10 cellular contexts compared by ENCODE assay signal in the genomic region with DNA sequence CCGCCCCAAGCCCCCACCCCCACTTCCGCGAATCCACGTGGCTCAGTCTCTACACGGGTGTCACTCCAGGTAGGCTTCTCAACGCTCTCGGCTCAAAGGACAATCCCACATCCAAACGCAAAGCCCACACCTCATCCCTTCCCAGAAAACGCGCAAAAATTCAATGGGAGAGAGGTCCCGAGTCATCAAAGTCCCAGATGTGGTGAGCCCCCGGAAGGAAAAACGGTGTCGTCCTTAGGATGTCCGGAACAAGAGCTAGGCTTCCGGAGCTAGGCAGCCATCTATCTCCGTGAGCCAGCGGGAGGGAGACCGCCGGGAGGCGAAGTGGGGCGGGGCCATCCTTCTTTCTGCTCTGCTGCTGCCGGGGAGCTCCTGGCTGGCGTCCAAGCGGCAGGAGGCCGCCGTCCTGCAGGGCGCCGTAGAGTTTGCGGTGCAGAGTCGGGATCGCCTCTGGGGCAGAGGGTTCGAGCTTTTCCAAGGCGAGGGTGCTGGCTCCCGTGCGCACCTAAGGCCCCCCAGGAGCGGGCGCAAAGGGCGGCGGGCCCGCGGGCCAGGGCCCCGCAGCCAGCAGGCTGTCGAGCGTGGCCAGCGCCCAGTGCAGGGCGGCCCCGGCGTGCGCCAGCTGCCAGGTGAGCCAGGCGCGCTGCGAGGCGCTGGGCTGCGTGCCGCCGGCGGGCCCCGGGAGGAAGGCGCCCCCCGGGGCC. TPM values are rescaled to one million over a fixed set of nuclear protein-coding genes. Genes with fewer than 3 reads are reported as not detected.
DNase-seq lines count a peak whose midpoint lies in the region; ATAC-seq and TF ChIP-seq lines count a peak whose summit lies in the region.
"Not testable (repeated sequence)": the region's sequence is repeated elsewhere in the genome, so short reads cannot be mapped to it uniquely, and the experiment has no call there.
"Had no signal": no experiment of that assay in that cellular context is flagged by ENCODE, and none has a peak within 500 bp of the region (broad histone marks: within the 10 kb centered on the region; RNA-seq: fewer than 3 reads in every experiment).

No MANE protein-coding gene starts in this region.

- H3K27me3 ChIP-seq in AG04450 (ENCODE audit: control insufficient read depth, insufficient read depth, low read length) = peaks cover 17% of the 10 kb centered on the region
- H3K27me3 ChIP-seq in right cardiac atrium (ENCODE audit: control insufficient read depth, insufficient read depth) = not testable (repeated sequence)

- peaks cover 17% of the 10 kb centered on the region for H3K9me3 Mint-ChIP-seq in activated CD4-positive, alpha-beta T cell treated with anti-CD3 and anti-CD28 coated beads for 36 hours (ENCODE audit: low read depth)
- H3K9me3 Mint-ChIP-seq in activated naive CD8-positive, alpha-beta T cell treated with anti-CD3 and anti-CD28 coated beads for 36 hours = peaks cover 13% of the 10 kb centered on the region
- H3K9me3 Mint-ChIP-seq in nephron progenitor cell = not testable (repeated sequence)
- H3K9me3 Mint-ChIP-seq in stimulated activated naive CD8-positive, alpha-beta T cell treated with anti-CD3 and anti-CD28 coated beads, Interleukin-15, Interleukin-2, amounts not matched to agents 100 ng/mL and 50 ng/mL, for 24 hours = peaks cover 12% of the 10 kb centered on the region

- peak overlapping the region; percentile 35 for H3K4me3 Mint-ChIP-seq in activated CD4-positive, alpha-beta T cell treated with anti-CD3 and anti-CD28 coated beads for 36 hours
- H3K4me3 Mint-ChIP-seq in activated naive CD8-positive, alpha-beta T cell treated with anti-CD3 and anti-CD28 coated beads for 36 hours = peak overlapping the region; percentile 48
- H3K4me3 Mint-ChIP-seq in nephron progenitor cell = not testable (repeated sequence)
- H3K4me3 Mint-ChIP-seq in stimulated activated naive CD8-positive, alpha-beta T cell treated with anti-CD3 and anti-CD28 coated beads, Interleukin-15, Interleukin-2, amounts not matched to agents 100 ng/mL and 50 ng/mL, for 24 hours = peak overlapping the region; percentile 35

- H3K27ac Mint-ChIP-seq in activated CD4-positive, alpha-beta T cell treated with anti-CD3 and anti-CD28 coated beads for 36 hours; nephron progenitor cell; stimulated activated naive CD8-positive, alpha-beta T cell treated with anti-CD3 and anti-CD28 coated beads, Interleukin-15, Interleukin-2, amounts not matched to agents 100 ng/mL and 50 ng/mL, for 24 hours: not testable (repeated sequence)
- peak overlapping the region; percentile 25 for H3K27ac Mint-ChIP-seq in activated naive CD8-positive, alpha-beta T cell treated with anti-CD3 and anti-CD28 coated beads for 36 hours

- not testable (repeated sequence) for ATAC-seq in activated CD4-positive, alpha-beta T cell treated with anti-CD3 and anti-CD28 coated beads for 36 hours; right cardiac atrium

- DNase-seq in AG04450 (ENCODE audit: low read depth, low spot score); activated naive CD8-positive, alpha-beta T cell treated with anti-CD3 and anti-CD28 coated beads for 36 hours: not testable (repeated sequence)
- DNase-seq in GM20000 (ENCODE audit: low spot score) = peak; percentile 32
- peak; percentile 31 for DNase-seq in NCI-H2227 (lab: John Stamatoyannopoulos, UW; ENCODE audit: unreplicated experiment)
- DNase-seq in activated CD4-positive, alpha-beta T cell treated with anti-CD3 and anti-CD28 coated beads for 36 hours = peak; percentile 35
- DNase-seq in right cardiac atrium = peak in 2 of 3 donors; percentile 29 to 46
- DNase-seq in nephron progenitor cell = peak; percentile 20

- 0 out of 2 replicates have a peak overlapping the region, but pooled peaks have one; percentile 12 for H3K4me3 ChIP-seq in AG04450 (ENCODE audit: low read depth, low read length)
- H3K4me3 ChIP-seq in right cardiac atrium (ENCODE audit: low read length) = peak overlapping the region; percentile 8

- not testable (repeated sequence) for H3K4me1 ChIP-seq in right cardiac atrium (ENCODE audit: control insufficient read depth, insufficient read depth, low read length)

- POLR2A ChIA-PET in AG04450 (lab: Yijun Ruan, JAX); activated CD4-positive, alpha-beta T cell treated with anti-CD3 and anti-CD28 coated beads for 36 hours (lab: Charles Lee): not testable (repeated sequence)

- not testable (repeated sequence) for TF ChIP-seq CTCF in AG04450 (IDR thresholded peaks at IDR 0.05; ENCODE audit: low read depth, low read length); GM20000 (IDR thresholded peaks at IDR 0.05; ENCODE audit: extremely low read depth, missing control alignments); nephron progenitor cell (IDR thresholded peaks at IDR 0.05)

- H3K27ac ChIP-seq in AG04450 (ENCODE audit: low read depth, low read length); right cardiac atrium (ENCODE audit: low read length): not testable (repeated sequence)

- CTCF ChIA-PET in AG04450 (lab: Charles Lee) = not testable (repeated sequence)
- CTCF ChIA-PET in activated CD4-positive, alpha-beta T cell treated with anti-CD3 and anti-CD28 coated beads for 36 hours (lab: Charles Lee) = interaction anchor here (0.6 kb wide), 1 partner anchor 184 kb away, joined by 3 read pairs; no protein-coding TSS in a partner anchor

- H3K36me3 Mint-ChIP-seq in activated CD4-positive, alpha-beta T cell treated with anti-CD3 and anti-CD28 coated beads for 36 hours (ENCODE audit: low read depth) = peaks cover 11% of the 10 kb centered on the region
- H3K36me3 Mint-ChIP-seq in activated naive CD8-positive, alpha-beta T cell treated with anti-CD3 and anti-CD28 coated beads for 36 hours = peaks cover 11% of the 10 kb centered on the region
- peaks cover 12% of the 10 kb centered on the region for H3K36me3 Mint-ChIP-seq in nephron progenitor cell (ENCODE audit: low read depth)
- H3K36me3 Mint-ChIP-seq in stimulated activated naive CD8-positive, alpha-beta T cell treated with anti-CD3 and anti-CD28 coated beads, Interleukin-15, Interleukin-2, amounts not matched to agents 100 ng/mL and 50 ng/mL, for 24 hours (ENCODE audit: low read depth) = peaks cover 13% of the 10 kb centered on the region

- H3K4me1 Mint-ChIP-seq in activated CD4-positive, alpha-beta T cell treated with anti-CD3 and anti-CD28 coated beads for 36 hours; activated naive CD8-positive, alpha-beta T cell treated with anti-CD3 and anti-CD28 coated beads for 36 hours; nephron progenitor cell; stimulated activated naive CD8-positive, alpha-beta T cell treated with anti-CD3 and anti-CD28 coated beads, Interleukin-15, Interleukin-2, amounts not matched to agents 100 ng/mL and 50 ng/mL, for 24 hours (ENCODE audit: low read depth): not testable (repeated sequence)

- WGBS in right cardiac atrium = 3% methylated on average over 40 of the region's 61 CpGs

- intact Hi-C loops in activated CD4-positive, alpha-beta T cell treated with anti-CD3 and anti-CD28 coated beads for 36 hours (cut with DNase I, micrococcal nuclease) = loop anchor here in 1 of 2 experiments (10.0 kb wide), 1 partner anchor 285 kb away; a partner anchor contains a TSS
- intact Hi-C loops in right cardiac atrium (cut with DNase I) = not testable (repeated sequence)

- H3K27me3 Mint-ChIP-seq in activated CD4-positive, alpha-beta T cell treated with anti-CD3 and anti-CD28 coated beads for 36 hours = peaks cover 11% of the 10 kb centered on the region
- H3K27me3 Mint-ChIP-seq in activated naive CD8-positive, alpha-beta T cell treated with anti-CD3 and anti-CD28 coated beads for 36 hours = peaks cover 13% of the 10 kb centered on the region
- peaks cover 13% of the 10 kb centered on the region for H3K27me3 Mint-ChIP-seq in nephron progenitor cell (ENCODE audit: low read depth, poor library complexity)
- peaks cover 19% of the 10 kb centered on the region for H3K27me3 Mint-ChIP-seq in stimulated activated naive CD8-positive, alpha-beta T cell treated with anti-CD3 and anti-CD28 coated beads, Interleukin-15, Interleukin-2, amounts not matched to agents 100 ng/mL and 50 ng/mL, for 24 hours

- H3K9me3 ChIP-seq in AG04450 (ENCODE audit: control insufficient read depth, insufficient read depth, low read length) (peaks cover 36% of the 10 kb centered on the region), right cardiac atrium (ENCODE audit: control insufficient read depth, low read length) (peaks cover 15% of the 10 kb centered on the region)

RNA-seq across cellular contexts. Expression of a gene that starts 3.2 kb away (rescaled TPM):
- polyA plus RNA-seq in AG04450 (2011; rRNA removed) (1.7 and 2.0 TPM in 2 replicates), right cardiac atrium (0.93 TPM)
- polyA minus RNA-seq in AG04450 (2011; rRNA and poly(A)+ RNA removed) = 0.83 and 2.8 TPM in 2 replicates
- 1 to 10 TPM; 1.0 to 1.5 TPM for total RNA-seq in activated CD4-positive, alpha-beta T cell treated with anti-CD3 and anti-CD28 coated beads for 36 hours
- total RNA-seq in activated naive CD8-positive, alpha-beta T cell treated with anti-CD3 and anti-CD28 coated beads for 36 hours = 1 to 10 TPM; 1.7 to 2.5 TPM
- 1 to 10 TPM; 2.3 to 2.6 (median 2.4) TPM for total RNA-seq in right cardiac atrium

RNA-seq across cellular contexts. Expression of a gene that starts 47.7 kb away (rescaled TPM):
- polyA plus RNA-seq in AG04450 (2011; rRNA removed) (1.3 and 1.5 TPM in 2 replicates), right cardiac atrium (8.3 TPM)
- 1.3 and 1.8 TPM in 2 replicates for polyA minus RNA-seq in AG04450 (2011; rRNA and poly(A)+ RNA removed)
- 1 to 10 TPM; 1.1 to 1.3 TPM for total RNA-seq in activated CD4-positive, alpha-beta T cell treated with anti-CD3 and anti-CD28 coated beads for 36 hours
- total RNA-seq in activated naive CD8-positive, alpha-beta T cell treated with anti-CD3 and anti-CD28 coated beads for 36 hours = 1 to 10 TPM; 1.9 to 2.1 TPM
- 10 to 100 TPM in 1 of 4 donors, 1 to 10 TPM in 3; 6.3 to 11.9 (median 7.0) TPM for total RNA-seq in right cardiac atrium
- total RNA-seq: activated T-helper 1 cell treated with anti-CD3 and anti-CD28 coated beads, Interleukin-12 subunit alpha, Interleukin-12 subunit beta, Interleukin-2, Interleukin-4 antibody, amounts not matched to agents 30 ng/mL and 10 ng/mL and 1 ng/mL, durations not matched to agents 14 hours and 24 hours and 36 hours; G401 had no signal
